In genomic region chr18:36149514-36150289, GRCh38 we compare ENCODE assay signal across 10 cellular contexts. TPM values are rescaled to one million over a fixed set of nuclear protein-coding genes. Genes with fewer than 3 reads are reported as not detected.
A peak's percentile ranks its signal among the peaks of the same experiment; 100 is the strongest.
DNase-seq lines count a peak whose midpoint lies in the region; ATAC-seq and TF ChIP-seq lines count a peak whose summit lies in the region.
"Had no signal": no experiment of that assay in that cellular context is flagged by ENCODE, and none has a peak within 500 bp of the region (broad histone marks: within the 10 kb centered on the region; RNA-seq: fewer than 3 reads in every experiment).

No MANE protein-coding gene starts in this region.

- H3K9me3 ChIP-seq in heart right ventricle (no peaks in the 10 kb centered on the region), upper lobe of right lung (no peaks in the 10 kb centered on the region)

- H3K36me3 ChIP-seq in heart right ventricle: peaks cover 0 to 100% (median 62%) of the 10 kb centered on the region in 9 donors
- H3K36me3 ChIP-seq in upper lobe of right lung: peaks cover 96% of the 10 kb centered on the region

- ATAC-seq in GM18519 (IDR thresholded peaks at IDR 0.05; ENCODE audit: low FRiP score, unreplicated experiment) (peak; percentile 98), HG03045 (IDR thresholded peaks at IDR 0.05; ENCODE audit: unreplicated experiment) (peak; percentile 84), heart right ventricle (no peak), upper lobe of right lung (no peak)

- WGBS in heart right ventricle, 2 donors: 92 to 93% methylated on average over 5 of the region's 5 CpGs

- no peaks in the 10 kb centered on the region for H3K27me3 ChIP-seq in heart right ventricle
- no peaks in the 10 kb centered on the region for H3K27me3 ChIP-seq in upper lobe of right lung

- TF ChIP-seq CTCF in GM20000 (IDR thresholded peaks at IDR 0.05; ENCODE audit: extremely low read depth, missing control alignments): no peak
- no peak for TF ChIP-seq CTCF in heart right ventricle (IDR thresholded peaks at IDR 0.05)
- TF ChIP-seq CTCF in upper lobe of right lung (IDR thresholded peaks at IDR 0.05): no peak

- no peak overlapping the region for H3K4me3 ChIP-seq in heart right ventricle
- no peak overlapping the region for H3K4me3 ChIP-seq in upper lobe of right lung

- DNase-seq in GM20000 (ENCODE audit: low spot score) (peak; percentile 61), RPMI8226 (peak; percentile 82), heart right ventricle (no peak), upper lobe of right lung (no peak), NCI-H774 (lab: John Stamatoyannopoulos, UW) (no peak), kidney glomerular epithelial cell (lab: John Stamatoyannopoulos, UW) (no peak)
- DNase-seq: amniotic stem cell, DMS79 treated with DMSO at 0.1 percent for 48 hours had no signal

- intact Hi-C loops in heart right ventricle (cut with DNase I) (no loop called here), upper lobe of right lung (cut with DNase I) (no loop called here)

- H3K4me1 ChIP-seq in heart right ventricle (no peaks in the 10 kb centered on the region), upper lobe of right lung (no peaks in the 10 kb centered on the region)

- H3K27ac ChIP-seq in heart right ventricle (no peak overlapping the region), upper lobe of right lung (no peak overlapping the region)

RNA-seq across cellular contexts. Expression of gene ELP2, which starts 20.0 kb away (rescaled TPM):
- total RNA-seq in heart right ventricle (10 to 100 TPM; 41.9 to 64.2 (median 57.9) TPM), upper lobe of right lung (69.0 TPM)
- polyA plus RNA-seq in heart right ventricle: 10 to 100 TPM; 33.7 to 69.2 TPM

RNA-seq across cellular contexts. Expression of gene SLC39A6, which starts 20.6 kb away (rescaled TPM):
- total RNA-seq in heart right ventricle (10 to 100 TPM; 10.8 to 18.4 (median 13.3) TPM), upper lobe of right lung (24.3 TPM)
- 10 to 100 TPM in 1 of 2 donors, 1 to 10 TPM in 1; 3.5 to 12.1 TPM for polyA plus RNA-seq in heart right ventricle

RNA-seq across cellular contexts. Expression of gene MOCOS, which starts 37.6 kb away (rescaled TPM):
- total RNA-seq in heart right ventricle (under 1 TPM; 0.06 to 0.74 (median 0.27) TPM), upper lobe of right lung (5.0 TPM)
- polyA plus RNA-seq in heart right ventricle: under 1 TPM; 0.28 to 0.95 TPM

Comparison
In these comparisons a context has a peak if more than half of its experiments do, and no peak if none do; other contexts are left out.
1. ATAC-seq: peak in GM18519 (single experiment) and HG03045 (single experiment); none in heart right ventricle (0 of 8) and upper lobe of right lung (single experiment).
2. DNase-seq: peak in GM20000 (single experiment) and RPMI8226 (single experiment); none in heart right ventricle (0 of 2), upper lobe of right lung (single experiment), NCI-H774 (single experiment) and kidney glomerular epithelial cell (single experiment).